Comparison of ENCODE assay signal across 8 cellular contexts in the genomic region with DNA sequence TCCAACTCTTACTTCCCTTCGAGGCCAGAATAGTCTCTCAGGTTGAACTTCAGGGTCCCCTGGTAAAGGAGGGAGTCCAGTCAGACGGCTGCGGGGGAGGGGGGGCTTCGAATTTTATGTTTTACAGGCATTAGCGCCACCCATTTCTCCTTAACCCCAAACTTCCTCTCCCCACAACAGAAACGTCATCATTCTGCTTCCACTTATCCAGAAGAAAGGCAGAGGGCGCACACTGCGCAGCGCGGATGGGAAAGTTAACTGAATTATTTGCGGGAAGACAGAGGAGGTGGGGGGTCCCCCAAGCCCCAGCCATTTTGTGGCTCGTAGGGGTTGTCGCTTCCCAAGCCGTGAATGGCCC. TPM values are rescaled to one million over a fixed set of nuclear protein-coding genes. Genes with fewer than 3 reads are reported as not detected.
A peak's percentile ranks its signal among the peaks of the same experiment; 100 is the strongest.
DNase-seq lines count a peak whose midpoint lies in the region; ATAC-seq, FAIRE-seq and TF ChIP-seq lines count a peak whose summit lies in the region.

No MANE protein-coding gene starts in this region.

- peak overlapping the region; percentile 90 to 99 (median 98) for H3K27ac ChIP-seq in heart left ventricle

- H3K4me3 ChIP-seq in adipocyte (ENCODE audit: low read length) (peak overlapping the region; percentile 94), heart left ventricle (peak overlapping the region; percentile 25 to 99 (median 84))

- H3K4me1 ChIP-seq in adipocyte (ENCODE audit: control insufficient read depth, insufficient read depth, low read length) (peaks cover 44% of the 10 kb centered on the region), heart left ventricle (peaks cover 0 to 48% (median 39%) of the 10 kb centered on the region in 12 donors)

- no peaks in the 10 kb centered on the region for H3K9me3 Mint-ChIP-seq in osteocyte (ENCODE audit: unreplicated experiment)

- intact Hi-C loops in heart left ventricle (cut with DNase I), result loop anchor here in 2 of 10 donors (1.0 to 2.0 kb wide), 3 partner anchors 36 to 176 kb away; no protein-coding TSS in a partner anchor

- DNase-seq in AG08395 (ENCODE audit: low spot score) (peak; percentile 77), GM12891 (ENCODE audit: insufficient read length, low spot score) (no peak), NCI-H526 (lab: John Stamatoyannopoulos, UW) (peak; percentile 83 to 85), adipocyte (ENCODE audit: low read depth) (peak; percentile 89), heart left ventricle (peak in 3 of 5 donors; percentile 65 to 70 (median 69)), osteocyte (ENCODE audit: extremely low spot score, unreplicated experiment) (peak; percentile 89), D341Med (ENCODE audit: low spot score) (no peak)

- H3K9me3 ChIP-seq in adipocyte (ENCODE audit: control insufficient read depth, low read length) (no peaks in the 10 kb centered on the region), heart left ventricle (no peaks in the 10 kb centered on the region)

- 1 to 2% (median 2%) methylated on average over 13 to 14 of the region's 14 CpGs for WGBS in heart left ventricle, 4 donors

- H3K9ac ChIP-seq in adipocyte (ENCODE audit: low read length), result peak overlapping the region; percentile 97

- H3K36me3 ChIP-seq in adipocyte (ENCODE audit: control insufficient read depth, insufficient read depth, low read length, severe bottlenecking) (peaks cover 6% of the 10 kb centered on the region), heart left ventricle (peaks cover 0 to 13% (median 6%) of the 10 kb centered on the region in 9 donors)

- H3K4me1 Mint-ChIP-seq in osteocyte (ENCODE audit: unreplicated experiment), result peaks cover 48% of the 10 kb centered on the region

- no peak for TF ChIP-seq POLR2A in GM12891 (IDR thresholded peaks at IDR 0.05; ENCODE audit: low read depth, low read length)
- TF ChIP-seq POLR2A in heart left ventricle (IDR thresholded peaks at IDR 0.05), result no peak

- no peak for FAIRE-seq in GM12891 (lab: Jason Lieb, UNC)

- peaks cover 4% of the 10 kb centered on the region for H3K27me3 Mint-ChIP-seq in osteocyte (ENCODE audit: unreplicated experiment)

- H3K27me3 ChIP-seq in adipocyte (replicated peaks; ENCODE audit: control insufficient read depth, insufficient read depth, low read length) (no peaks in the 10 kb centered on the region), heart left ventricle (no peaks in the 10 kb centered on the region)

- ATAC-seq in HG03520 (IDR thresholded peaks at IDR 0.05; ENCODE audit: unreplicated experiment) (peak; percentile 10), heart left ventricle (peak; percentile 39 to 62 (median 55))

- peak overlapping the region; percentile 86 for H3K4me3 Mint-ChIP-seq in osteocyte (ENCODE audit: unreplicated experiment)

- H3K36me3 Mint-ChIP-seq in osteocyte (ENCODE audit: unreplicated experiment), result peaks cover 6% of the 10 kb centered on the region

- peak overlapping the region; percentile 99 for H3K27ac Mint-ChIP-seq in osteocyte (ENCODE audit: unreplicated experiment)

- TF ChIP-seq CTCF in heart left ventricle (IDR thresholded peaks at IDR 0.05) (peak in 9 of 12 donors; percentile 6 to 61 (median 35)), osteocyte (IDR thresholded peaks at IDR 0.05) (peak; percentile 37)

TF ChIP-seq in GM12891, 5 proteins besides CTCF, POLR2A, EP300 and RAD21:
- no peak for TF ChIP-seq POLR2AphosphoS5 (IDR thresholded peaks at IDR 0.05; ENCODE audit: low read depth, low read length)
- no peak for TF ChIP-seq PAX5 (IDR thresholded peaks at IDR 0.05; ENCODE audit: insufficient read depth, low read length, severe bottlenecking)
- TF ChIP-seq SPI1 (IDR thresholded peaks at IDR 0.05; ENCODE audit: low read depth, low read length), result peak; percentile 51
- no peak for TF ChIP-seq POU2F2 (IDR thresholded peaks at IDR 0.05; ENCODE audit: low read depth, low read length)
- no peak for TF ChIP-seq TAF1 (IDR thresholded peaks at IDR 0.05; ENCODE audit: low read depth, low read length)

RNA-seq across cellular contexts. Expression of a gene that starts 0.5 kb away (rescaled TPM):
- polyA plus RNA-seq in GM12891 (2012; ENCODE audit: low read depth, missing spikeins), result 43.6 TPM
- total RNA-seq in heart left ventricle (10 to 100 TPM; 35.1 to 74.8 (median 56.4) TPM), osteocyte (111 and 115 TPM in 2 replicates)
- polyA plus RNA-seq in heart left ventricle, result 10 to 100 TPM; 27.3 to 53.1 TPM

RNA-seq across cellular contexts. Expression of a gene that starts 30.1 kb away (rescaled TPM):
- 0.18 TPM for polyA plus RNA-seq in GM12891 (2012; ENCODE audit: low read depth, missing spikeins)
- 10 to 100 TPM in 2 of 9 donors, 1 to 10 TPM in 5, under 1 TPM in 2; 0.49 to 36.3 (median 3.3) TPM for total RNA-seq in heart left ventricle
- 1 to 10 TPM; 2.8 to 6.4 TPM for polyA plus RNA-seq in heart left ventricle
- total RNA-seq in osteocyte, result not detected in 2 replicates

Comparison
In these comparisons a context has a peak if more than half of its experiments do, and no peak if none do; other contexts are left out.
1. DNase-seq: peak in AG08395 (single experiment), NCI-H526 (2 of 2), adipocyte (single experiment), heart left ventricle (3 of 5) and osteocyte (single experiment); none in GM12891 (single experiment) and D341Med (single experiment).